ENCODE assay signal across 20 cellular contexts in the genomic region with DNA sequence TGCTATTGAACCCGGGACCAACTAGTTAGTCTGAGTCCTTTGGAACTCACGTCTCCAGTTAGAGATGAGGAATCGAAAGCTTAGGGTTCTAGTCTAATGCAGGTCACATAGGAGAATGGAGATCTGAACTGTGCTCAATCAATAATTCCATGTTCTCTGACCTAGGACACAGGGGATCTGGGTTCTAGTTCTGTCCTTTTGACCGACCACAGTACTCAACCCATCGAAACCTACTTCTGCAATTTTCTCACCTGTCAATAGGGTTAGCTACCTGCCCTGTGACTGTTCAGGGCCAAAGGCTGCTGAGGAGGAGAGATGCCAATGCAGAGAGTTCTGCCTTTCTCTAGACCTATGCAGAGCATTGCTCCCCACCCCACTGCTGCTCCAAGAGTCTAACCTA.
DNase-seq lines count a peak whose midpoint lies in the region; ATAC-seq, FAIRE-seq and TF ChIP-seq lines count a peak whose summit lies in the region.
"Had no signal": no experiment of that assay in that cellular context is flagged by ENCODE, and none has a peak within 500 bp of the region (broad histone marks: within the 10 kb centered on the region; RNA-seq: fewer than 3 reads in every experiment).

No MANE protein-coding gene starts in this region.

- no peaks in the 10 kb centered on the region for H3K79me2 ChIP-seq in HepG2 (ENCODE audit: insufficient read depth, low read length)

- H2AFZ ChIP-seq in HepG2 (ENCODE audit: low read length) = no peak overlapping the region

- WGBS in HepG2 (ENCODE audit: low lambda C conversion rate) = 93% methylated on average over 5 of the region's 5 CpGs
- 96 to 97% methylated on average over 5 of the region's 5 CpGs for WGBS in tibial nerve, 2 donors

- H3K9ac ChIP-seq in HepG2 (ENCODE audit: insufficient read depth, low read depth, low read length) = no peak overlapping the region

- DNase-seq in CD8-positive, alpha-beta T cell = no peak
- DNase-seq in activated naive CD8-positive, alpha-beta T cell treated with anti-CD3 and anti-CD28 coated beads for 36 hours = no peak
- DNase-seq in HepG2 (ENCODE audit: low spot score) = no peak
- no peak for DNase-seq in stimulated activated effector memory CD8-positive, alpha-beta T cell treated with anti-CD3 and anti-CD28 coated beads, Interleukin-12 subunit alpha, Interleukin-12 subunit beta, amount 100 ng/mL, for 72 hours (ENCODE audit: low spot score in 2 of 2)
- no peak for DNase-seq in NCI-H187 treated with DMSO at 0.1 percent for 48 hours (lab: John Stamatoyannopoulos, UW)
- no peak for DNase-seq in tibial nerve (ENCODE audit: low spot score in 2 of 2)
- DNase-seq: CD4-positive, alpha-beta memory T cell; COR-L47; DMS153; DMS79 treated with DMSO at 0.1 percent for 48 hours; EL; GOT3; H9 had no signal

- no peak for TF ChIP-seq POLR2A in HepG2 (IDR thresholded peaks at IDR 0.05; ENCODE audit: insufficient read depth in 1 of 2, low read depth in 2 of 2, low read length in 2 of 2)
- TF ChIP-seq POLR2A in tibial nerve (IDR thresholded peaks at IDR 0.05) = no peak

- no peak for TF ChIP-seq EP300 in HepG2 (IDR thresholded peaks at IDR 0.05; ENCODE audit: low read depth in 2 of 2, low read length in 2 of 2)
- TF ChIP-seq EP300 in HepG2 (CRISPR knock-in tag; IDR thresholded peaks at IDR 0.05; ENCODE audit: borderline replicate concordance) = no peak
- no peak for TF ChIP-seq EP300 in tibial nerve (IDR thresholded peaks at IDR 0.05)

- intact Hi-C loops in CD8-positive, alpha-beta T cell (cut with DNase I, micrococcal nuclease) = no loop called here
- intact Hi-C loops in HepG2 (cut with micrococcal nuclease; ENCODE audit: unreplicated experiment) = no loop called here

- H3K4me3 Mint-ChIP-seq in CD8-positive, alpha-beta T cell = no peak overlapping the region
- H3K4me3 Mint-ChIP-seq in activated naive CD8-positive, alpha-beta T cell treated with anti-CD3 and anti-CD28 coated beads for 36 hours = no peak overlapping the region
- no peak overlapping the region for H3K4me3 Mint-ChIP-seq in stimulated activated effector memory CD8-positive, alpha-beta T cell treated with anti-CD3 and anti-CD28 coated beads, Interleukin-12 subunit alpha, Interleukin-12 subunit beta, amount 100 ng/mL, for 72 hours
- H3K4me3 Mint-ChIP-seq: B cell; CD4-positive, alpha-beta memory T cell; H9 had no signal

- H3K4me1 Mint-ChIP-seq in CD8-positive, alpha-beta T cell (ENCODE audit: low read depth) = peaks cover 33% of the 10 kb centered on the region
- H3K4me1 Mint-ChIP-seq in activated naive CD8-positive, alpha-beta T cell treated with anti-CD3 and anti-CD28 coated beads for 36 hours = peaks cover 28% of the 10 kb centered on the region
- H3K4me1 Mint-ChIP-seq in stimulated activated effector memory CD8-positive, alpha-beta T cell treated with anti-CD3 and anti-CD28 coated beads, Interleukin-12 subunit alpha, Interleukin-12 subunit beta, amount 100 ng/mL, for 72 hours = peaks cover 32% of the 10 kb centered on the region
- H3K4me1 Mint-ChIP-seq: B cell, H9 had no signal

- no peak for FAIRE-seq in HepG2 (lab: Jason Lieb, UNC)
- FAIRE-seq: A204.1, D721Med, G401.6, GM12891 had no signal

- no peaks in the 10 kb centered on the region for H3K27me3 Mint-ChIP-seq in CD8-positive, alpha-beta T cell (ENCODE audit: low read depth)
- no peaks in the 10 kb centered on the region for H3K27me3 Mint-ChIP-seq in activated naive CD8-positive, alpha-beta T cell treated with anti-CD3 and anti-CD28 coated beads for 36 hours
- H3K27me3 Mint-ChIP-seq: B cell; CD4-positive, alpha-beta memory T cell had no signal

- ATAC-seq in CD8-positive, alpha-beta T cell = no peak
- ATAC-seq in HepG2 (no peak), GM21423 (IDR thresholded peaks at IDR 0.05; ENCODE audit: unreplicated experiment) (no peak)
- ATAC-seq in stimulated activated effector memory CD8-positive, alpha-beta T cell treated with anti-CD3 and anti-CD28 coated beads, Interleukin-12 subunit alpha, Interleukin-12 subunit beta, amount 100 ng/mL, for 72 hours = no peak

- no peaks in the 10 kb centered on the region for H3K9me3 ChIP-seq in CD8-positive, alpha-beta T cell (ENCODE audit: low read length)
- H3K9me3 ChIP-seq in HepG2 (ENCODE audit: low read length) (no peaks in the 10 kb centered on the region), tibial nerve (no peaks in the 10 kb centered on the region)

- no TSS peak for BruUV-seq in HepG2 (replicated peaks; lab: Mats Ljungman, UMichigan)

- TF ChIP-seq CTCF in CD8-positive, alpha-beta T cell (IDR thresholded peaks at IDR 0.05) = no peak
- TF ChIP-seq CTCF in HepG2 (CRISPR knock-in tag; IDR thresholded peaks at IDR 0.05) (no peak), tibial nerve (IDR thresholded peaks at IDR 0.05) (no peak)

- peaks cover 58% of the 10 kb centered on the region for H3K36me3 ChIP-seq in CD8-positive, alpha-beta T cell (ENCODE audit: insufficient read depth, low read length)
- H3K36me3 ChIP-seq in HepG2 (replicated peaks in 1 of 2; ENCODE audit: control insufficient read depth in 1 of 2, insufficient read depth in 2 of 2, low read length in 2 of 2) (peaks cover 26 to 72% of the 10 kb centered on the region in 2 experiments), tibial nerve (peaks cover 0 to 90% (median 35%) of the 10 kb centered on the region in 3 donors)

- no peak overlapping the region for H3K27ac ChIP-seq in CD8-positive, alpha-beta T cell (ENCODE audit: low read depth, low read length)
- peak overlapping the region; percentile 76 for H3K27ac ChIP-seq in HepG2 (ENCODE audit: extremely low read length, insufficient read depth, low read length)
- H3K27ac ChIP-seq in tibial nerve = no peak overlapping the region
- H3K27ac ChIP-seq: C4-2B had no signal

- POLR2A ChIA-PET in CD8-positive, alpha-beta T cell (lab: Charles Lee) = no interaction called here
- POLR2A ChIA-PET in HepG2 (lab: Yijun Ruan, JAX) = no interaction called here

- H3K4me1 ChIP-seq in CD8-positive, alpha-beta T cell (ENCODE audit: insufficient read depth, low read length) = peaks cover 18% of the 10 kb centered on the region
- H3K4me1 ChIP-seq in HepG2 (ENCODE audit: insufficient read depth, low read length) = peaks cover 74% of the 10 kb centered on the region
- H3K4me1 ChIP-seq in tibial nerve = peaks cover 0 to 2% (median 0%) of the 10 kb centered on the region in 4 donors

- H3K27me3 ChIP-seq in CD8-positive, alpha-beta T cell (ENCODE audit: insufficient read depth, low read length) = no peaks in the 10 kb centered on the region
- H3K27me3 ChIP-seq in HepG2 (ENCODE audit: control insufficient read depth in 1 of 2, insufficient read depth in 2 of 2, low read length in 2 of 2) (no peaks in the 10 kb centered on the region), tibial nerve (no peaks in the 10 kb centered on the region)

- CTCF ChIA-PET in CD8-positive, alpha-beta T cell (lab: Charles Lee) = no interaction called here
- CTCF ChIA-PET in HepG2 (lab: Yijun Ruan, JAX; ENCODE audit: low intra/inter-chr PET ratio, low total read pairs) = no interaction called here

- H3K4me3 ChIP-seq in CD8-positive, alpha-beta T cell (ENCODE audit: low read depth, low read length) = no peak overlapping the region
- no peak overlapping the region for H3K4me3 ChIP-seq in HepG2 (replicated peaks in 1 of 3; ENCODE audit: insufficient read depth in 1 of 3, low read depth in 2 of 3, low read length in 3 of 3)
- H3K4me3 ChIP-seq in tibial nerve = no peak overlapping the region

- H4K20me1 ChIP-seq in HepG2 (ENCODE audit: insufficient read depth, low read length) = no peaks in the 10 kb centered on the region

- H3K4me2 ChIP-seq in HepG2 (ENCODE audit: low read depth, low read length) = no peak overlapping the region

- no peaks in the 10 kb centered on the region for H3K9me3 Mint-ChIP-seq in CD8-positive, alpha-beta T cell
- H3K9me3 Mint-ChIP-seq in activated naive CD8-positive, alpha-beta T cell treated with anti-CD3 and anti-CD28 coated beads for 36 hours = no peaks in the 10 kb centered on the region
- no peaks in the 10 kb centered on the region for H3K9me3 Mint-ChIP-seq in stimulated activated effector memory CD8-positive, alpha-beta T cell treated with anti-CD3 and anti-CD28 coated beads, Interleukin-12 subunit alpha, Interleukin-12 subunit beta, amount 100 ng/mL, for 72 hours
- H3K9me3 Mint-ChIP-seq: CD4-positive, alpha-beta memory T cell; H9 had no signal

- H3K36me3 Mint-ChIP-seq in CD8-positive, alpha-beta T cell = peaks cover 87% of the 10 kb centered on the region
- peaks cover 23% of the 10 kb centered on the region for H3K36me3 Mint-ChIP-seq in activated naive CD8-positive, alpha-beta T cell treated with anti-CD3 and anti-CD28 coated beads for 36 hours
- peaks cover 77% of the 10 kb centered on the region for H3K36me3 Mint-ChIP-seq in stimulated activated effector memory CD8-positive, alpha-beta T cell treated with anti-CD3 and anti-CD28 coated beads, Interleukin-12 subunit alpha, Interleukin-12 subunit beta, amount 100 ng/mL, for 72 hours

- no peak for TF ChIP-seq RAD21 in HepG2 (CRISPR knock-in tag; IDR thresholded peaks at IDR 0.05)

- in situ Hi-C loops in HepG2 (cut with HindIII; ENCODE audit: extremely low pct_ligation_motif_present, low pct_unique_long_range_greater_than_20kb) = no loop called here

- H3K27ac Mint-ChIP-seq in CD8-positive, alpha-beta T cell = peak overlapping the region; percentile 23
- H3K27ac Mint-ChIP-seq in activated naive CD8-positive, alpha-beta T cell treated with anti-CD3 and anti-CD28 coated beads for 36 hours = peak overlapping the region; percentile 23
- H3K27ac Mint-ChIP-seq in stimulated activated effector memory CD8-positive, alpha-beta T cell treated with anti-CD3 and anti-CD28 coated beads, Interleukin-12 subunit alpha, Interleukin-12 subunit beta, amount 100 ng/mL, for 72 hours = peak overlapping the region; percentile 57
- H3K27ac Mint-ChIP-seq: B cell had no signal

TF ChIP-seq in HepG2, 621 proteins besides CTCF, POLR2A, EP300 and RAD21:
- TF ChIP-seq EEA1 (CRISPR knock-in tag; IDR thresholded peaks at IDR 0.05; ENCODE audit: borderline replicate concordance) (no peak), TRIM24 (CRISPR knock-in tag; IDR thresholded peaks at IDR 0.05) (no peak), RFX1 (IDR thresholded peaks at IDR 0.05) (no peak), CCAR2 (optimal IDR thresholded peaks at IDR 0.05; ENCODE audit: low read depth, low read length) (no peak)
TF ChIP-seq in HepG2: peak in this region for 0.
